ENCODE assay signal across 27 cellular contexts in the genomic region with DNA sequence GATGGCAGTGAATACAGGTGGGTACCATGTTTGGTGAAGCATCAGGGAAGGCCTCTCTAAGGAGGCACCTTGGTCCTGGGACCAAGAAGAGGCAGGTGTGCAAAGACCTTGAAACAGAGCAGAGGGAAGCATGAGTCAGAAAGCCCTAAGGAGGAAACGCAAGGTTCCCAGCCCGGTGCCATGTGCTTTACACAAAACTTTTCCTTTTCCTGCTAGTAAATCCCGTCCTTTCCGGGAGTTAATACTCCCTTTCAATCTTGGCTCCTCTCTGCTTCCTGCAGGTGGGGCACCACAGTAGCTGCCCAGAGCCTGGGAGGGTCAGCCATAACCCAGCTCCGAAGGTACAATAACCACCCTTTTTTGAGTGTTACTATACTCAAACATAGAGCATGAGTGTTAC.
"Had no signal": no experiment of that assay in that cellular context is flagged by ENCODE, and none has a peak within 500 bp of the region (broad histone marks: within the 10 kb centered on the region; RNA-seq: fewer than 3 reads in every experiment).

No MANE protein-coding gene starts in this region.

- FAIRE-seq: astrocyte, endometrium, islet of Langerhans had no signal

- H3K27ac ChIP-seq: brain microvascular endothelial cell, esophagus muscularis mucosa, parathyroid adenoma, right atrium auricular region, spleen, tibial nerve, WERI-Rb-1 had no signal

- H2AFZ ChIP-seq: parathyroid adenoma had no signal

- H3K9me3 ChIP-seq: esophagus muscularis mucosa, right atrium auricular region, spleen, tibial nerve had no signal

- H3K9ac ChIP-seq: parathyroid adenoma had no signal

- H3K36me3 ChIP-seq: brain microvascular endothelial cell, esophagus muscularis mucosa, right atrium auricular region, spleen, tibial nerve, WERI-Rb-1 had no signal

- H3K27me3 ChIP-seq: brain microvascular endothelial cell, esophagus muscularis mucosa, right atrium auricular region, spleen, tibial nerve had no signal

- H3K4me1 ChIP-seq: parathyroid adenoma, right atrium auricular region, tibial nerve had no signal

- H3K79me2 ChIP-seq: parathyroid adenoma had no signal

- H3K4me3 ChIP-seq: esophagus muscularis mucosa, right atrium auricular region, spleen, tibial nerve had no signal

- DNase-seq: activated CD4-positive, alpha-beta T cell treated with anti-CD3 and anti-CD28 coated beads for 48 hours; activated CD4-positive, alpha-beta T cell treated with anti-CD3 and anti-CD28 coated beads, Interleukin-2, amount 50 U/mL, for 48 hours; activated CD8-positive, alpha-beta memory T cell treated with anti-CD3 and anti-CD28 coated beads for 24 hours; activated effector memory CD4-positive, alpha-beta T cell treated with anti-CD3 and anti-CD28 coated beads, Interleukin-2, amount 50 U/mL, for 16 hours; activated naive CD4-positive, alpha-beta T cell treated with anti-CD3 and anti-CD28 coated beads, Interleukin-2, amount 10 ng/mL, durations not matched to agents 7 days and 5 days; activated naive CD8-positive, alpha-beta T cell treated with anti-CD3 and anti-CD28 coated beads, Interleukin-2, amount 10 ng/mL, durations not matched to agents 7 days and 5 days; amniotic stem cell; brain microvascular endothelial cell; effector CD8-positive, alpha-beta T cell; foreskin melanocyte; left cardiac atrium; naive thymus-derived CD4-positive, alpha-beta T cell; occipital lobe; spleen; stimulated activated naive CD4-positive, alpha-beta T cell treated with Interleukin-2 at 50 U/mL for 16 hours; T-helper 17 cell; T1000; WERI-Rb-1 had no signal

- ATAC-seq: activated CD4-positive, CD25-positive, alpha-beta regulatory T cell treated with anti-CD3 and anti-CD28 coated beads, Interleukin-2, amount 50 U/mL, for 24 hours; left cardiac atrium; naive thymus-derived CD4-positive, alpha-beta T cell; SK-N-SH treated with all-trans-retinoic acid at 6 μM for 48 hours; T-helper 17 cell had no signal
